ENCODE assay signal across 8 cellular contexts in the genomic region with DNA sequence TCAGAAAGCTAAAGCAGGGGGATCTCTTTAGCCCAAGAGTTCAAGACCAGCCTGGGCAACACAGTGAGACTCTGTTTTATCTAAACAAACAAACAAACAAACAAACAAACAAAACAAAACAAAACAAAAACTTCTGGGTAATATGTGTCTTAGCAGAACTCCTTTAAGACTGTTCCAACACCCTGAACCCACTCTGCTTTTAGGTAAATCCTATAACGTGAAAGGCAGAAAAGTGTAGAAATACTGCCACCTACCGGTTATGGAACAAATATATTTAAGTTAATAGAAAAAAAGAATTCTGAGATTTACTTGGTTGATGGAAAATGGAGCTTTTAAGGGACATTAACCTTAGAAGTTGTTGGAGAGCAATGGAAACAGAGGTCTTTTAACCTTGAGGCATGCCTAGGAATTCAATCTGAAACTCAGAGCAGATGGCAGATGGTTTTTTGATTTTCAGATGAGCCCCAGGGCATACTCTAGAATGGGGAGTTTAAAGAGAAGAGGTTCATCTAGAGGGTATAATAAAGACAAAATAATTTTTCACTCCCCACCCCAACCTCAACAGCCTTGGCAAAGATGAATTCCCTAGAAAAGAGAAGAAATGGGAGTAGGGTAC. TPM values are rescaled to one million over a fixed set of nuclear protein-coding genes. Genes with fewer than 3 reads are reported as not detected.
DNase-seq lines count a peak whose midpoint lies in the region; ATAC-seq, FAIRE-seq and TF ChIP-seq lines count a peak whose summit lies in the region.

No MANE protein-coding gene starts in this region.

- TF ChIP-seq POLR2A in A549 (IDR thresholded peaks at IDR 0.05; ENCODE audit: low read length) (no peak), GM12891 (IDR thresholded peaks at IDR 0.05; ENCODE audit: low read depth, low read length) (no peak)

- H3K4me1 ChIP-seq in A549 = no peaks in the 10 kb centered on the region

- H3K4me3 ChIP-seq in A549 = no peak overlapping the region

- 0% methylated on average over 2 of the region's 2 CpGs for WGBS in A549 (ENCODE audit: missing lambda C conversion rate)

- FAIRE-seq in A549 (lab: Jason Lieb, UNC) (peak; percentile 51), GM12891 (lab: Jason Lieb, UNC) (peak; percentile 51), TTC549 (lab: Jason Lieb, UNC) (peak; percentile 96)

- POLR2A ChIA-PET in A549 (lab: Yijun Ruan, JAX) = no interaction called here

- no peak for TF ChIP-seq EP300 in A549 (IDR thresholded peaks at IDR 0.05)

- DNase-seq in A549 (ENCODE audit: low read depth in 1 of 2, low spot score in 1 of 2) (peak; percentile 11 to 49), GM12891 (ENCODE audit: insufficient read length, low spot score) (peak; percentile 29), NCI-H2029 (lab: John Stamatoyannopoulos, UW) (peak; percentile 36), germinal center (ENCODE audit: low spot score) (peak; percentile 41), retina (peak; percentile 43)

- CTCF ChIA-PET in A549 (lab: Yijun Ruan, JAX) = interaction anchor here (0.6 to 3.0 kb wide), 38 partner anchors 8 to 646 kb away, joined by 3 to 31 read pairs (median 4); no protein-coding TSS in a partner anchor

- peak; percentile 71 to 78 for TF ChIP-seq RAD21 in A549 (conservative IDR thresholded peaks at IDR 0.05 in 1 of 2, IDR thresholded peaks at IDR 0.05 in 1 of 2)

- peak; percentile 65; the same call in 2 of the 3 replicates for TF ChIP-seq CTCF in A549 (IDR thresholded peaks at IDR 0.05)

- peak in 1 of 2 experiments; percentile 62; a peak in 3 of 6 replicates for ATAC-seq in A549
- no peak for ATAC-seq in HG02870 (IDR thresholded peaks at IDR 0.05; ENCODE audit: unreplicated experiment)
- no peak for ATAC-seq in HG02884 (IDR thresholded peaks at IDR 0.05; ENCODE audit: unreplicated experiment)

- no peaks in the 10 kb centered on the region for H3K9me3 ChIP-seq in A549

- no peak overlapping the region for H3K27ac ChIP-seq in A549

- H3K4me2 ChIP-seq in A549 = no peak overlapping the region

TF ChIP-seq in A549, 52 proteins besides CTCF, POLR2A, EP300 and RAD21:
- peak; percentile 60 for TF ChIP-seq SMC3 (IDR thresholded peaks at IDR 0.05)
- TF ChIP-seq TFCP2L1 (CRISPR knock-in tag; IDR thresholded peaks at IDR 0.05) = no peak

TF ChIP-seq in GM12891, 5 proteins besides CTCF, POLR2A, EP300 and RAD21:
- no peak for TF ChIP-seq PAX5 (IDR thresholded peaks at IDR 0.05; ENCODE audit: insufficient read depth, low read length, severe bottlenecking)
- TF ChIP-seq TAF1 (IDR thresholded peaks at IDR 0.05; ENCODE audit: low read depth, low read length) = no peak
- no peak for TF ChIP-seq POLR2AphosphoS5 (IDR thresholded peaks at IDR 0.05; ENCODE audit: low read depth, low read length)
- TF ChIP-seq POU2F2 (IDR thresholded peaks at IDR 0.05; ENCODE audit: low read depth, low read length) = no peak
- TF ChIP-seq SPI1 (IDR thresholded peaks at IDR 0.05; ENCODE audit: low read depth, low read length) = no peak

RNA-seq across cellular contexts. Expression of a gene that starts 38.5 kb away (rescaled TPM):
- 34.8 and 63.2 TPM in 2 replicates for polyA plus RNA-seq in A549 (2011; rRNA removed)
- polyA plus RNA-seq in A549 (2012; cell fraction: cytosol; rRNA removed) = 49.3 and 57.5 TPM in 2 replicates
- 24.1 and 30.1 TPM in 2 replicates for polyA plus RNA-seq in A549 (2012; cell fraction: nucleus; rRNA removed)
- polyA plus RNA-seq in A549 (2017; fragmentation: RNase III; extraction: RNeasy Plus Mini Kit Qiagen cat#74134 plus additional on column Dnase treatment) = 81.0 to 81.3 TPM (median 81.1 TPM) in 3 replicates
- polyA minus RNA-seq in A549 (2011; rRNA and poly(A)+ RNA removed) = 65.9 and 67.1 TPM in 2 replicates
- polyA plus RNA-seq in GM12891 (2012; ENCODE audit: low read depth, missing spikeins) = 27.8 TPM
